12 cellular contexts compared by ENCODE assay signal in the genomic region with DNA sequence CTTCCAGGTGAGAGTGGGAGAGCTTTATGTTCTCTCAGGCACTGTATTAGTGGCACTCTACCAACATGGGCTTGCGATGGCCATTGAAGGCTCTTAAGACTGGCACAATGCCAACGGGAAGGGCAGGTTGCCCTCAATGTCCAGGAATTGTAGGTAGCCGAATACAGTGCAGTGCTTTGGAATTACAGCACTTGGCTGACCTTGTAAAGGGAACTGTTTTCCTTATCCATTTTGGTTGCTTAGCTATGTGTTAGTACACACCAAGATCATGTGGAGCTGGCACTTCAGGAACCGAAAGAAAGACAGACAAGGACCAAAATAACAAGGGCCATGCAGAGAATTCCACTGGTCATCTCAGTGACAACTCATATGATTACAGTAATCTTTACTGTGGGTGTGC.
DNase-seq lines count a peak whose midpoint lies in the region; ATAC-seq and TF ChIP-seq lines count a peak whose summit lies in the region.
"Had no signal": no experiment of that assay in that cellular context is flagged by ENCODE, and none has a peak within 500 bp of the region (broad histone marks: within the 10 kb centered on the region; RNA-seq: fewer than 3 reads in every experiment).

No MANE protein-coding gene starts in this region.

- peaks cover 27% of the 10 kb centered on the region for H3K4me1 Mint-ChIP-seq in Caco-2 (ENCODE audit: low read depth, unreplicated experiment)

- H3K27me3 ChIP-seq in Caco-2 (replicated peaks; ENCODE audit: control insufficient read depth, insufficient read depth, low read length) (no peaks in the 10 kb centered on the region), SK-N-SH (ENCODE audit: insufficient read depth) (no peaks in the 10 kb centered on the region), left ventricle myocardium inferior (ENCODE audit: low read depth) (no peaks in the 10 kb centered on the region), ovary (no peaks in the 10 kb centered on the region)

- TF ChIP-seq CTCF in Caco-2 (IDR thresholded peaks at IDR 0.05; ENCODE audit: insufficient read depth in 1 of 2, low read depth in 1 of 2, low read length in 1 of 2, severe bottlenecking in 1 of 2, unreplicated experiment in 1 of 2) (no peak), SK-N-SH (IDR thresholded peaks at IDR 0.05) (no peak), left ventricle myocardium inferior (IDR thresholded peaks at IDR 0.05; ENCODE audit: borderline replicate concordance) (no peak), ovary (IDR thresholded peaks at IDR 0.05) (no peak)

- H3K9me3 Mint-ChIP-seq in Caco-2 (ENCODE audit: unreplicated experiment), result no peaks in the 10 kb centered on the region

- no TSS peak for BruUV-seq in Caco-2 (replicated peaks; lab: Mats Ljungman, UMichigan)

- H3K9me2 ChIP-seq in SK-N-SH, result no peaks in the 10 kb centered on the region

- DNase-seq in Caco-2 (no peak), SK-N-SH (no peak), left ventricle myocardium inferior (peak; percentile 64), ovary (peak in 4 of 5 donors; percentile 7 to 52 (median 18))
- no peak for DNase-seq in stimulated activated CD8-positive, alpha-beta memory T cell treated with anti-CD3 and anti-CD28 coated beads, Interleukin-4, amount 100 ng/mL, for 48 hours
- DNase-seq: activated CD4-positive, CD25-positive, alpha-beta regulatory T cell; activated naive CD4-positive, alpha-beta T cell treated with anti-CD3 and anti-CD28 coated beads, Interleukin-2, amount 50 U/mL, for 16 hours; central memory CD4-positive, alpha-beta T cell; NCI-H2227 treated with DMSO at 0.1 percent for 48 hours had no signal

- H4K20me1 ChIP-seq in SK-N-SH (ENCODE audit: insufficient read depth), result no peaks in the 10 kb centered on the region

- no peaks in the 10 kb centered on the region for H3K27me3 Mint-ChIP-seq in Caco-2 (ENCODE audit: insufficient read depth, unreplicated experiment)

- no peak overlapping the region for H3K9ac ChIP-seq in SK-N-SH

- ATAC-seq in activated CD4-positive, CD25-positive, alpha-beta regulatory T cell treated with anti-CD3 and anti-CD28 coated beads, Interleukin-2, amount 50 U/mL, for 24 hours, result no peak
- ATAC-seq in GM21619 (IDR thresholded peaks at IDR 0.05; ENCODE audit: unreplicated experiment), result no peak
- no peak for ATAC-seq in HG03280 (IDR thresholded peaks at IDR 0.05; ENCODE audit: unreplicated experiment)

- TF ChIP-seq EP300 in SK-N-SH (IDR thresholded peaks at IDR 0.05; ENCODE audit: borderline replicate concordance in 1 of 2, low read depth in 1 of 2, low read length in 1 of 2) (no peak), ovary (IDR thresholded peaks at IDR 0.05) (no peak)

- CTCF ChIA-PET in Caco-2 (lab: Charles Lee), result no interaction called here
- CTCF ChIA-PET in SK-N-SH (lab: Yijun Ruan, JAX), result interaction anchor here (0.5 to 3.5 kb wide), 2 partner anchors 16 to 222 kb away, joined by 3 to 8 read pairs; no protein-coding TSS in a partner anchor

- peaks cover 11% of the 10 kb centered on the region for H3F3A ChIP-seq in SK-N-SH (replicated peaks; ENCODE audit: insufficient read depth)

- H3K27ac ChIP-seq in SK-N-SH (ENCODE audit: low read depth in 2 of 2, low read length in 1 of 2), result peak overlapping the region; percentile 52 to 62; a peak in 2 of 4 replicates
- H3K27ac ChIP-seq in left ventricle myocardium inferior (replicated peaks), result peak overlapping the region; percentile 80
- no peak overlapping the region for H3K27ac ChIP-seq in ovary

- H3K4me1 ChIP-seq in Caco-2 (peaks cover 55% of the 10 kb centered on the region), SK-N-SH (ENCODE audit: control insufficient read depth in 1 of 2, insufficient read depth in 2 of 2, low read depth in 1 of 2, low read length in 1 of 2) (peaks cover 11 to 13% of the 10 kb centered on the region in 2 experiments), left ventricle myocardium inferior (peaks cover 38% of the 10 kb centered on the region), ovary (ENCODE audit: insufficient read depth) (peaks cover 5% of the 10 kb centered on the region)

- intact Hi-C loops in Caco-2 (cut with micrococcal nuclease; ENCODE audit: unreplicated experiment), result no loop called here
- intact Hi-C loops in left ventricle myocardium inferior (cut with micrococcal nuclease), result no loop called here
- intact Hi-C loops in ovary (cut with DNase I), result no loop called here

- H3K36me3 ChIP-seq in Caco-2 (ENCODE audit: control insufficient read depth, insufficient read depth, low read length) (no peaks in the 10 kb centered on the region), SK-N-SH (replicated peaks in 1 of 2; ENCODE audit: control insufficient read depth in 1 of 2, insufficient read depth in 2 of 2, low read length in 1 of 2) (no peaks in the 10 kb centered on the region), left ventricle myocardium inferior (no peaks in the 10 kb centered on the region), ovary (no peaks in the 10 kb centered on the region)

- no peak overlapping the region for H3K4me2 ChIP-seq in SK-N-SH

- WGBS in SK-N-SH (ENCODE audit: low lambda C conversion rate), result 72% methylated on average over 4 of the region's 4 CpGs
- 1 to 17% (median 3%) methylated on average over 4 of the region's 4 CpGs for WGBS in ovary, 3 donors

- H3K36me3 Mint-ChIP-seq in Caco-2 (ENCODE audit: insufficient read depth, unreplicated experiment), result peaks cover 24% of the 10 kb centered on the region

- TF ChIP-seq POLR2A in ovary (IDR thresholded peaks at IDR 0.05), result no peak

- peak overlapping the region; percentile 71 for H3K4me3 Mint-ChIP-seq in Caco-2 (ENCODE audit: unreplicated experiment)

- H3K27ac Mint-ChIP-seq in Caco-2 (ENCODE audit: unreplicated experiment), result peak overlapping the region; percentile 75

- H3K79me2 ChIP-seq in SK-N-SH (ENCODE audit: insufficient read depth), result no peaks in the 10 kb centered on the region

- POLR2A ChIA-PET in Caco-2 (lab: Charles Lee), result interaction anchor here (1.1 kb wide), 1 partner anchor 201 kb away, joined by 3 read pairs; no protein-coding TSS in a partner anchor
- POLR2A ChIA-PET in SK-N-SH (lab: Yijun Ruan, JAX), result no interaction called here

- H2AFZ ChIP-seq in SK-N-SH (ENCODE audit: low read depth), result no peak overlapping the region

- no peaks in the 10 kb centered on the region for H3K9me3 ChIP-seq in Caco-2
- no peaks in the 10 kb centered on the region for H3K9me3 ChIP-seq in SK-N-SH
- no peaks in the 10 kb centered on the region for H3K9me3 ChIP-seq in left ventricle myocardium inferior (replicated peaks)
- no peaks in the 10 kb centered on the region for H3K9me3 ChIP-seq in ovary

- H3K4me3 ChIP-seq in Caco-2 (ENCODE audit: low read depth, low read length) (no peak overlapping the region), SK-N-SH (ENCODE audit: low read depth in 2 of 2, low read length in 1 of 2) (no peak overlapping the region), left ventricle myocardium inferior (no peak overlapping the region), ovary (no peak overlapping the region)

- no peak for TF ChIP-seq RAD21 in SK-N-SH (IDR thresholded peaks at IDR 0.05; ENCODE audit: low read length)

TF ChIP-seq in SK-N-SH, 30 proteins besides CTCF, POLR2A, EP300 and RAD21:
- TF ChIP-seq GATA2 (CRISPR knock-in tag; IDR thresholded peaks at IDR 0.05) (no peak), FOXM1 (IDR thresholded peaks at IDR 0.05; ENCODE audit: low read depth) (no peak), GABPA (IDR thresholded peaks at IDR 0.05; ENCODE audit: low read depth) (no peak), SIN3A (IDR thresholded peaks at IDR 0.05; ENCODE audit: borderline replicate concordance, low read depth, low read length) (no peak)
- TF ChIP-seq, protein P1, sequence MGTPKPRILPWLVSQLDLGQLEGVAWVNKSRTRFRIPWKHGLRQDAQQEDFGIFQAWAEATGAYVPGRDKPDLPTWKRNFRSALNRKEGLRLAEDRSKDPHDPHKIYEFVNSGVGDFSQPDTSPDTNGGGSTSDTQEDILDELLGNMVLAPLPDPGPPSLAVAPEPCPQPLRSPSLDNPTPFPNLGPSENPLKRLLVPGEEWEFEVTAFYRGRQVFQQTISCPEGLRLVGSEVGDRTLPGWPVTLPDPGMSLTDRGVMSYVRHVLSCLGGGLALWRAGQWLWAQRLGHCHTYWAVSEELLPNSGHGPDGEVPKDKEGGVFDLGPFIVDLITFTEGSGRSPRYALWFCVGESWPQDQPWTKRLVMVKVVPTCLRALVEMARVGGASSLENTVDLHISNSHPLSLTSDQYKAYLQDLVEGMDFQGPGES (IDR thresholded peaks at IDR 0.05; ENCODE audit: low read depth, low read length), result no peak

Comparison
In these comparisons a context has a peak if more than half of its experiments do, and no peak if none do; other contexts are left out.
1. DNase-seq: peak in left ventricle myocardium inferior (single experiment) and ovary (4 of 5); none in Caco-2 (0 of 2), SK-N-SH (single experiment) and stimulated activated CD8-positive, alpha-beta memory T cell treated with anti-CD3 and anti-CD28 coated beads, Interleukin-4, amount 100 ng/mL, for 48 hours (single experiment).
2. H3K27ac ChIP-seq: peak in SK-N-SH (2 of 2) and left ventricle myocardium inferior (single experiment); none in ovary (0 of 2).